16 cellular contexts compared by ENCODE assay signal in genomic region chr21:31714741-31715365, GRCh38. TPM values are rescaled to one million over a fixed set of nuclear protein-coding genes. Genes with fewer than 3 reads are reported as not detected.
A peak's percentile ranks its signal among the peaks of the same experiment; 100 is the strongest.
DNase-seq lines count a peak whose midpoint lies in the region; ATAC-seq and TF ChIP-seq lines count a peak whose summit lies in the region.
"Had no signal": no experiment of that assay in that cellular context is flagged by ENCODE, and none has a peak within 500 bp of the region (broad histone marks: within the 10 kb centered on the region; RNA-seq: fewer than 3 reads in every experiment).

No MANE protein-coding gene starts in this region.

- peak overlapping the region; percentile 14 for H2BK5ac ChIP-seq in IMR-90 (ENCODE audit: low read depth, low read length, poor library complexity, severe bottlenecking)

- dilution Hi-C loops in IMR-90 (cut with HindIII; ENCODE audit: low sequenced_read_pairs, unreplicated experiment) = no loop called here

- H3K9me3 ChIP-seq in IMR-90 (ENCODE audit: control insufficient read depth, insufficient read depth, low read length) = no peaks in the 10 kb centered on the region
- H3K9me3 ChIP-seq: HAP-1, psoas muscle had no signal

- H3K56ac ChIP-seq in IMR-90 (ENCODE audit: extremely low read depth, insufficient read depth, low read length) = no peak overlapping the region

- no peak overlapping the region for H3K27ac ChIP-seq in IMR-90 (ENCODE audit: insufficient read depth, low read length)
- H3K27ac ChIP-seq: psoas muscle had no signal

- no peak overlapping the region for H3K4me3 Mint-ChIP-seq in activated naive CD4-positive, alpha-beta T cell treated with anti-CD3 and anti-CD28 coated beads for 36 hours
- peak overlapping the region; percentile 43 to 51 for H3K4me3 Mint-ChIP-seq in effector memory CD8-positive, alpha-beta T cell
- H3K4me3 Mint-ChIP-seq in stimulated activated effector memory CD8-positive, alpha-beta T cell treated with anti-CD3 and anti-CD28 coated beads, Interleukin-12 subunit alpha, Interleukin-12 subunit beta, amount 100 ng/mL, for 72 hours = peak overlapping the region; percentile 41
- H3K4me3 Mint-ChIP-seq: activated CD4-positive, alpha-beta T cell treated with anti-CD3 and anti-CD28 coated beads, Interleukin-2, amount 10 ng/mL, durations not matched to agents 7 days and 5 days had no signal

- peaks cover 79% of the 10 kb centered on the region for H3K4me1 Mint-ChIP-seq in activated naive CD4-positive, alpha-beta T cell treated with anti-CD3 and anti-CD28 coated beads for 36 hours (ENCODE audit: low read depth)
- H3K4me1 Mint-ChIP-seq in effector memory CD8-positive, alpha-beta T cell (ENCODE audit: low read depth in 2 of 2) = peaks cover 37 to 74% of the 10 kb centered on the region in 2 donors
- H3K4me1 Mint-ChIP-seq in stimulated activated effector memory CD8-positive, alpha-beta T cell treated with anti-CD3 and anti-CD28 coated beads, Interleukin-12 subunit alpha, Interleukin-12 subunit beta, amount 100 ng/mL, for 72 hours = peaks cover 58% of the 10 kb centered on the region

- no peak for TF ChIP-seq RAD21 in IMR-90 (IDR thresholded peaks at IDR 0.05; ENCODE audit: low read length)

- H3K18ac ChIP-seq in IMR-90 (ENCODE audit: low read depth, low read length) = no peak overlapping the region

- H3K14ac ChIP-seq in IMR-90 (replicated peaks; ENCODE audit: low read depth, low read length) = no peak overlapping the region

- intact Hi-C loops in activated naive CD4-positive, alpha-beta T cell treated with anti-CD3 and anti-CD28 coated beads for 36 hours (cut with micrococcal nuclease) = loop anchor here (2.0 to 5.0 kb wide), 3 partner anchors 16 to 373 kb away; partner anchors contain the start of gene TIAM1
- intact Hi-C loops in IMR-90 (cut with micrococcal nuclease) = loop anchor here (2.0 kb wide), 1 partner anchor 14 kb away; no protein-coding TSS in a partner anchor

- no peak overlapping the region for H4K5ac ChIP-seq in IMR-90 (ENCODE audit: low read depth, low read length)

- H2BK20ac ChIP-seq in IMR-90 (ENCODE audit: low read depth, low read length) = no peak overlapping the region

- no peak overlapping the region for H2BK120ac ChIP-seq in IMR-90 (ENCODE audit: low read depth, low read length)

- peaks cover 3 to 35% of the 10 kb centered on the region in 2 experiments; a peak in 2 of 4 replicates for H3K79me1 ChIP-seq in IMR-90 (ENCODE audit: low read depth in 1 of 2, low read length in 2 of 2)

- no peak for DNase-seq in activated naive CD4-positive, alpha-beta T cell treated with anti-CD3 and anti-CD28 coated beads, Interleukin-2, amount 50 U/mL, for 72 hours (ENCODE audit: low spot score in 2 of 2)
- no peak for DNase-seq in activated naive CD4-positive, alpha-beta T cell treated with anti-CD3 and anti-CD28 coated beads for 36 hours
- no peak for DNase-seq in IMR-90
- no peak for DNase-seq in effector memory CD8-positive, alpha-beta T cell
- no peak for DNase-seq in stimulated activated effector memory CD8-positive, alpha-beta T cell treated with anti-CD3 and anti-CD28 coated beads, Interleukin-12 subunit alpha, Interleukin-12 subunit beta, amount 100 ng/mL, for 72 hours (ENCODE audit: low spot score in 2 of 2)
- DNase-seq in activated effector memory CD4-positive, alpha-beta T cell treated with anti-CD3 and anti-CD28 coated beads, Interleukin-2, amount 50 U/mL, for 16 hours = no peak
- no peak for DNase-seq in UCSD-AML1 (lab: John Stamatoyannopoulos, UW; ENCODE audit: unreplicated experiment)
- DNase-seq: activated CD4-positive, alpha-beta T cell treated with anti-CD3 and anti-CD28 coated beads, Interleukin-2, amount 10 ng/mL, durations not matched to agents 7 days and 5 days; amniotic stem cell; naive thymus-derived CD4-positive, alpha-beta T cell; NCI-H187; psoas muscle; stimulated activated naive CD8-positive, alpha-beta T cell treated with anti-CD3 and anti-CD28 coated beads, Interleukin-15, Interleukin-2, amounts not matched to agents 100 U/mL and 50 U/mL, for 24 hours; T1000 had no signal

- ATAC-seq in activated naive CD4-positive, alpha-beta T cell treated with anti-CD3 and anti-CD28 coated beads, Interleukin-2, amount 50 U/mL, for 72 hours = no peak
- ATAC-seq in IMR-90 (ENCODE audit: low read depth) = no peak; the same call in 1 of the 2 replicates
- no peak for ATAC-seq in effector memory CD8-positive, alpha-beta T cell (replicated peaks)
- no peak for ATAC-seq in stimulated activated effector memory CD8-positive, alpha-beta T cell treated with anti-CD3 and anti-CD28 coated beads, Interleukin-12 subunit alpha, Interleukin-12 subunit beta, amount 100 ng/mL, for 72 hours
- no peak for ATAC-seq in HG03432 (IDR thresholded peaks at IDR 0.05; ENCODE audit: unreplicated experiment)
- ATAC-seq: naive thymus-derived CD4-positive, alpha-beta T cell had no signal

- H3K27me3 ChIP-seq in IMR-90 (ENCODE audit: control insufficient read depth, insufficient read depth, low read length) = no peaks in the 10 kb centered on the region

- POLR2A ChIA-PET in IMR-90 (lab: Charles Lee; ENCODE audit: unreplicated experiment) = no interaction called here

- peaks cover 9% of the 10 kb centered on the region for H3K4me1 ChIP-seq in IMR-90 (ENCODE audit: control insufficient read depth, insufficient read depth, low read length)

- 56% methylated on average over 1 of the region's 5 CpGs; no CpG with 5 or more reads in 1 of the 2 experiments for WGBS in IMR-90 (ENCODE audit: extremely low coverage in 2 of 2, insufficient read length in 1 of 2), 2 experiments

- H3K9me1 ChIP-seq in IMR-90 (ENCODE audit: insufficient read depth, low read length) = no peaks in the 10 kb centered on the region; the same call in 1 of the 2 replicates

- no peak overlapping the region for H2BK15ac ChIP-seq in IMR-90 (ENCODE audit: low read depth, low read length)

- peak overlapping the region; percentile 31 to 85 for H3K27ac Mint-ChIP-seq in activated naive CD4-positive, alpha-beta T cell treated with anti-CD3 and anti-CD28 coated beads, Interleukin-2, amount 50 U/mL, for 72 hours
- H3K27ac Mint-ChIP-seq in activated naive CD4-positive, alpha-beta T cell treated with anti-CD3 and anti-CD28 coated beads for 36 hours = no peak overlapping the region
- H3K27ac Mint-ChIP-seq in effector memory CD8-positive, alpha-beta T cell = peak overlapping the region in 1 of 2 donors; percentile 90
- peak overlapping the region; percentile 89 for H3K27ac Mint-ChIP-seq in stimulated activated effector memory CD8-positive, alpha-beta T cell treated with anti-CD3 and anti-CD28 coated beads, Interleukin-12 subunit alpha, Interleukin-12 subunit beta, amount 100 ng/mL, for 72 hours
- H3K27ac Mint-ChIP-seq: activated CD4-positive, alpha-beta T cell treated with anti-CD3 and anti-CD28 coated beads, Interleukin-2, amount 10 ng/mL, durations not matched to agents 7 days and 5 days had no signal

- peaks cover under 1% of the 10 kb centered on the region; the same call in 1 of the 2 replicates for H3K36me3 ChIP-seq in IMR-90 (ENCODE audit: control insufficient read depth, insufficient read depth, low read length)
- H3K36me3 ChIP-seq: HAP-1 had no signal

- no peak overlapping the region for H3K9ac ChIP-seq in IMR-90 (ENCODE audit: low read depth, low read length)

- H2AK5ac ChIP-seq in IMR-90 (ENCODE audit: low read depth, low read length) = no peak overlapping the region

- H3K4me2 ChIP-seq in IMR-90 (ENCODE audit: low read depth, low read length) = no peak overlapping the region; the same call in 1 of the 2 replicates

- TF ChIP-seq POLR2A in IMR-90 (IDR thresholded peaks at IDR 0.05; ENCODE audit: low read depth, low read length) = no peak

- H3K9me3 Mint-ChIP-seq in activated naive CD4-positive, alpha-beta T cell treated with anti-CD3 and anti-CD28 coated beads, Interleukin-2, amount 50 U/mL, for 72 hours = no peaks in the 10 kb centered on the region
- H3K9me3 Mint-ChIP-seq in activated naive CD4-positive, alpha-beta T cell treated with anti-CD3 and anti-CD28 coated beads for 36 hours = no peaks in the 10 kb centered on the region
- H3K9me3 Mint-ChIP-seq in effector memory CD8-positive, alpha-beta T cell = no peaks in the 10 kb centered on the region
- no peaks in the 10 kb centered on the region for H3K9me3 Mint-ChIP-seq in stimulated activated effector memory CD8-positive, alpha-beta T cell treated with anti-CD3 and anti-CD28 coated beads, Interleukin-12 subunit alpha, Interleukin-12 subunit beta, amount 100 ng/mL, for 72 hours
- H3K9me3 Mint-ChIP-seq: activated CD4-positive, alpha-beta T cell treated with anti-CD3 and anti-CD28 coated beads, Interleukin-2, amount 10 ng/mL, durations not matched to agents 7 days and 5 days had no signal

- TSS peak; percentile 11 for BruUV-seq in IMR-90 (replicated peaks; lab: Mats Ljungman, UMichigan)

- H3K23ac ChIP-seq in IMR-90 (ENCODE audit: low read depth, low read length) = no peak overlapping the region; the same call in 1 of the 2 replicates

- CTCF ChIA-PET in activated naive CD4-positive, alpha-beta T cell treated with anti-CD3 and anti-CD28 coated beads for 36 hours (lab: Charles Lee) = no interaction called here
- CTCF ChIA-PET in IMR-90 (lab: Yijun Ruan, JAX) = no interaction called here

- no peaks in the 10 kb centered on the region for H3K27me3 Mint-ChIP-seq in activated naive CD4-positive, alpha-beta T cell treated with anti-CD3 and anti-CD28 coated beads for 36 hours (ENCODE audit: low read depth)
- H3K27me3 Mint-ChIP-seq in effector memory CD8-positive, alpha-beta T cell = no peaks in the 10 kb centered on the region
- H3K27me3 Mint-ChIP-seq: activated CD4-positive, alpha-beta T cell treated with anti-CD3 and anti-CD28 coated beads, Interleukin-2, amount 10 ng/mL, durations not matched to agents 7 days and 5 days; naive thymus-derived CD4-positive, alpha-beta T cell had no signal

- TF ChIP-seq CTCF in IMR-90 (conservative IDR thresholded peaks at IDR 0.05; ENCODE audit: low read depth, low read length) = no peak

- no peak overlapping the region for H4K91ac ChIP-seq in IMR-90 (ENCODE audit: insufficient read depth, low read depth, low read length)

- no peak overlapping the region for H3K4me3 ChIP-seq in IMR-90 (ENCODE audit: insufficient read depth, low read depth, low read length)
- H3K4me3 ChIP-seq: HAP-1 had no signal

- peaks cover 0 to 11% of the 10 kb centered on the region in 2 donors for H3K36me3 Mint-ChIP-seq in activated naive CD4-positive, alpha-beta T cell treated with anti-CD3 and anti-CD28 coated beads, Interleukin-2, amount 50 U/mL, for 72 hours
- H3K36me3 Mint-ChIP-seq in activated naive CD4-positive, alpha-beta T cell treated with anti-CD3 and anti-CD28 coated beads for 36 hours (ENCODE audit: low read depth) = peaks cover 9% of the 10 kb centered on the region
- H3K36me3 Mint-ChIP-seq in effector memory CD8-positive, alpha-beta T cell (ENCODE audit: insufficient read depth) = no peaks in the 10 kb centered on the region
- no peaks in the 10 kb centered on the region for H3K36me3 Mint-ChIP-seq in stimulated activated effector memory CD8-positive, alpha-beta T cell treated with anti-CD3 and anti-CD28 coated beads, Interleukin-12 subunit alpha, Interleukin-12 subunit beta, amount 100 ng/mL, for 72 hours

- no peak overlapping the region for H2AFZ ChIP-seq in IMR-90 (replicated peaks; ENCODE audit: low read length, poor library complexity)

- no peak overlapping the region for H3K4ac ChIP-seq in IMR-90 (ENCODE audit: low read depth, low read length)

- H4K8ac ChIP-seq in IMR-90 (ENCODE audit: low read depth in 2 of 2, low read length in 2 of 2) = no peak overlapping the region

- peaks cover 66% of the 10 kb centered on the region for H4K20me1 ChIP-seq in IMR-90 (ENCODE audit: insufficient read depth, low read length)

- H2AK9ac ChIP-seq in IMR-90 (replicated peaks; ENCODE audit: low read depth, low read length, poor library complexity) = no peak overlapping the region

- in situ Hi-C loops in IMR-90 (cut with MboI; ENCODE audit: low sequenced_read_pairs) = no loop called here

RNA-seq across cellular contexts. Expression of gene SCAF4, which starts 17.1 kb away (rescaled TPM):
- 10 to 100 TPM; 41.9 to 43.9 TPM for total RNA-seq in activated naive CD4-positive, alpha-beta T cell treated with anti-CD3 and anti-CD28 coated beads, Interleukin-2, amount 50 U/mL, for 72 hours
- total RNA-seq in activated naive CD4-positive, alpha-beta T cell treated with anti-CD3 and anti-CD28 coated beads for 36 hours = 10 to 100 TPM; 39.6 to 40.5 TPM
- 2.7 and 5.0 TPM in 2 replicates for total RNA-seq in IMR-90 (2012; rRNA removed)
- polyA plus RNA-seq in IMR-90 (2012; rRNA removed) = 9.7 and 12.1 TPM in 2 replicates
- polyA plus RNA-seq in IMR-90 (2012; cell fraction: cytosol; rRNA removed) = 4.5 and 6.3 TPM in 2 replicates
- 22.9 and 37.4 TPM in 2 replicates for polyA plus RNA-seq in IMR-90 (2012; cell fraction: nucleus; rRNA removed; ENCODE audit: low replicate concordance)

RNA-seq across cellular contexts. Expression of gene SOD1, which starts 55.4 kb away (rescaled TPM):
- total RNA-seq in activated naive CD4-positive, alpha-beta T cell treated with anti-CD3 and anti-CD28 coated beads, Interleukin-2, amount 50 U/mL, for 72 hours = 100 to 1,000 TPM; 193 to 270 TPM
- 100 to 1,000 TPM; 281 to 297 TPM for total RNA-seq in activated naive CD4-positive, alpha-beta T cell treated with anti-CD3 and anti-CD28 coated beads for 36 hours
- total RNA-seq in IMR-90 (2012; rRNA removed) = 312 and 470 TPM in 2 replicates
- polyA plus RNA-seq in IMR-90 (2012; rRNA removed) = 357 and 392 TPM in 2 replicates
- 243 and 279 TPM in 2 replicates for polyA plus RNA-seq in IMR-90 (2012; cell fraction: cytosol; rRNA removed)
- polyA plus RNA-seq in IMR-90 (2012; cell fraction: nucleus; rRNA removed; ENCODE audit: low replicate concordance) = 60.6 and 158 TPM in 2 replicates
